ENCODE assay signal across 8 cellular contexts in genomic region chr20:37521091-37521771, GRCh38. TPM values are rescaled to one million over a fixed set of nuclear protein-coding genes. Genes with fewer than 3 reads are reported as not detected.
A peak's percentile ranks its signal among the peaks of the same experiment; 100 is the strongest.
DNase-seq lines count a peak whose midpoint lies in the region; ATAC-seq, FAIRE-seq and TF ChIP-seq lines count a peak whose summit lies in the region.

Gene NNAT, plus strand, starts transcription at chr20:37521250. Its CDS starts 82 bp downstream, at chr20:37521332.

- TF ChIP-seq POLR2A in K562 (conservative IDR thresholded peaks at IDR 0.05), result no peak

- FAIRE-seq in K562 (lab: Jason Lieb, UNC), result no peak

- no peaks in the 10 kb centered on the region; the same call in 1 of the 2 replicates for H4K20me1 ChIP-seq in K562 (replicated peaks; ENCODE audit: control insufficient read depth, insufficient read depth, low read length)

- no peak within 1 kb of the TSS for H3K9ac ChIP-seq in K562 (ENCODE audit: insufficient read depth in 1 of 2, low read depth in 2 of 2, low read length in 2 of 2)

- TF ChIP-seq RAD21 in K562 (CRISPR knock-in tag; conservative IDR thresholded peaks at IDR 0.05 in 1 of 2, IDR thresholded peaks at IDR 0.05 in 1 of 2), result no peak

- H3K27me3 ChIP-seq in K562 (ENCODE audit: control insufficient read depth in 2 of 2, insufficient read depth in 2 of 2, low read length in 2 of 2), result no peaks in the 10 kb centered on the region
- no peaks in the 10 kb centered on the region for H3K27me3 ChIP-seq in lower lobe of right lung (ENCODE audit: low read depth)
- H3K27me3 ChIP-seq in thymus (ENCODE audit: control insufficient read depth, insufficient read depth), result no peaks in the 10 kb centered on the region

- no peaks in the 10 kb centered on the region; the same call in 1 of the 2 replicates for H3K9me3 ChIP-seq in K562 (replicated peaks; ENCODE audit: control insufficient read depth, insufficient read depth, low read depth, low read length)
- no peaks in the 10 kb centered on the region for H3K9me3 ChIP-seq in lower lobe of right lung
- peaks cover 6% of the 10 kb centered on the region for H3K9me3 ChIP-seq in thymus (ENCODE audit: control insufficient read depth)

- peaks cover 35% of the 10 kb centered on the region for H3K79me2 ChIP-seq in K562 (ENCODE audit: control insufficient read depth, insufficient read depth, low read length)

- H3K4me3 ChIP-seq in K562 (no peak within 1 kb of the TSS), lower lobe of right lung (peak within 1 kb of the TSS; percentile 38), thymus (ENCODE audit: low read length) (peak within 1 kb of the TSS; percentile 37), foreskin fibroblast (ENCODE audit: low read depth in 1 of 2, low read length in 2 of 2) (peak within 1 kb of the TSS in 1 of 2 donors; percentile 17)

- no TSS peak for BruUV-seq in K562 (replicated peaks; lab: Mats Ljungman, UMichigan)

- peaks cover 4% of the 10 kb centered on the region for H3K9me1 ChIP-seq in K562 (ENCODE audit: control insufficient read depth, insufficient read depth, low read length)

- H2AFZ ChIP-seq in K562 (ENCODE audit: low read depth, low read length), result no peak within 1 kb of the TSS

- peaks cover 17% of the 10 kb centered on the region in 2 experiments for H3K4me1 ChIP-seq in K562 (replicated peaks in 1 of 2; ENCODE audit: control insufficient read depth in 2 of 2, insufficient read depth in 2 of 2, low read length in 2 of 2)
- peaks cover 85% of the 10 kb centered on the region for H3K4me1 ChIP-seq in lower lobe of right lung
- peaks cover under 1% of the 10 kb centered on the region for H3K4me1 ChIP-seq in thymus (ENCODE audit: control insufficient read depth, insufficient read depth, low read length)

- peaks cover 27% of the 10 kb centered on the region; the same call in 1 of the 3 replicates for H3K36me3 ChIP-seq in K562 (ENCODE audit: control insufficient read depth, insufficient read depth, low read length)
- peaks cover 13% of the 10 kb centered on the region for H3K36me3 ChIP-seq in lower lobe of right lung
- peaks cover 10% of the 10 kb centered on the region for H3K36me3 ChIP-seq in thymus (ENCODE audit: control insufficient read depth, insufficient read depth)

- TF ChIP-seq EP300 in K562 (IDR thresholded peaks at IDR 0.05; ENCODE audit: low read length), result no peak

- ATAC-seq in K562 (no peak), lower lobe of right lung (no peak)

- TF ChIP-seq CTCF in K562 (IDR thresholded peaks at IDR 0.05 in 2 of 3, conservative IDR thresholded peaks at IDR 0.05 in 1 of 3; ENCODE audit: insufficient read depth in 2 of 3, low read depth in 1 of 3, low read length in 3 of 3), result no peak
- no peak for TF ChIP-seq CTCF in lower lobe of right lung (IDR thresholded peaks at IDR 0.05)
- TF ChIP-seq CTCF in foreskin fibroblast (IDR thresholded peaks at IDR 0.05; ENCODE audit: low read depth, low read length), result no peak

- CTCF ChIA-PET in K562 (lab: Yijun Ruan, JAX; ENCODE audit: low intra/inter-chr PET ratio), result no interaction called here

- POLR2A ChIA-PET in K562 (lab: Yijun Ruan, JAX), result no interaction called here

- in situ Hi-C loops in K562 (cut with MboI), result no loop called here

- DNase-seq in activated T-cell treated with anti-CD3 and anti-CD28 coated beads, Interleukin-2, amount 50 U/mL, for 1 hour, result peak; percentile 32
- no peak for DNase-seq in activated T-cell treated with anti-CD3 and anti-CD28 coated beads for 4 hours
- DNase-seq in K562 (ENCODE audit: extremely low read depth in 1 of 4, low spot score in 3 of 4), result peak in 2 of 4 experiments; percentile 59 to 60
- DNase-seq in lower lobe of right lung, result no peak
- no peak for DNase-seq in foreskin fibroblast
- DNase-seq in activated gamma-delta T cell (lab: John Stamatoyannopoulos, UW), result no peak
- no peak for DNase-seq in GDM1 (lab: John Stamatoyannopoulos, UW)

- 95% methylated on average over 17 of the region's 69 CpGs for WGBS in K562 (ENCODE audit: insufficient coverage, low coverage, missing lambda C conversion rate)
- 64% methylated on average over 69 of the region's 69 CpGs for WGBS in thymus

- no peak within 1 kb of the TSS for H3K4me2 ChIP-seq in K562 (ENCODE audit: insufficient read depth, low read length)

- no peak within 1 kb of the TSS for H3K27ac ChIP-seq in K562 (ENCODE audit: extremely low read depth, low read depth, low read length)
- H3K27ac ChIP-seq in lower lobe of right lung, result no peak within 1 kb of the TSS
- H3K27ac ChIP-seq in thymus (ENCODE audit: low read depth), result no peak within 1 kb of the TSS

- intact Hi-C loops in K562 (cut with micrococcal nuclease), result no loop called here
- intact Hi-C loops in lower lobe of right lung (cut with DNase I), result no loop called here

TF ChIP-seq in K562, 482 proteins besides CTCF, POLR2A, EP300 and RAD21 (continues in another document):
- TF ChIP-seq ATF6 (CRISPR knock-in tag; IDR thresholded peaks at IDR 0.05) (no peak), REST (CRISPR knock-in tag; IDR thresholded peaks at IDR 0.05; ENCODE audit: low read depth) (no peak), ZNF740 (CRISPR knock-in tag; IDR thresholded peaks at IDR 0.05) (no peak), ZNF740 (tag; IDR thresholded peaks at IDR 0.05) (no peak), CCNT2 (IDR thresholded peaks at IDR 0.05; ENCODE audit: borderline replicate concordance, extremely low read depth, insufficient read length, low read depth, low read length) (no peak), RBFOX2 (IDR thresholded peaks at IDR 0.05; ENCODE audit: low read depth, low read length) (0 out of 2 replicates have a peak, but pooled peaks have one; percentile 18)

RNA-seq across cellular contexts. Expression of gene NNAT, which starts in this region (rescaled TPM):
- total RNA-seq in K562 (2011; cell fraction: chromatin; rRNA removed; ENCODE audit: low replicate concordance), result not detected in 2 replicates
- total RNA-seq in K562 (2011; cell fraction: nucleolus; rRNA removed), result not detected in 2 replicates
- not detected in 2 replicates for total RNA-seq in K562 (2011; cell fraction: nucleoplasm; rRNA removed)
- not detected in 2 replicates for total RNA-seq in K562 (2014; rRNA removed)
- not detected in 2 replicates for total RNA-seq in K562 (2014; rRNA removed; fragmentation: Illumina TruSeq; extraction: Trizol)
- not detected in 2 replicates for total RNA-seq in K562 (2015; rRNA removed; fragmentation: Illumina TruSeq; extraction: Trizol)
- total RNA-seq in K562 (2021), result 0.13 TPM in 1 of 2 replicates, not detected in the other
- not detected in 2 replicates for polyA plus RNA-seq in K562 (2011; rRNA removed)
- not detected in 2 replicates for polyA plus RNA-seq in K562 (2011; cell fraction: cytosol; rRNA removed)
- not detected in 2 replicates for polyA plus RNA-seq in K562 (2011; cell fraction: nucleus; rRNA removed)
- polyA plus RNA-seq in K562 (2012), result 0.34 and 0.64 TPM in 2 replicates
- not detected in 2 replicates for polyA plus RNA-seq in K562 (2014; fragmentation: Illumina TruSeq; extraction: Trizol)
- not detected for polyA plus RNA-seq in K562 (2014; fragmentation: Nextera tagmentation; extraction: Ambion mirVana)
- polyA plus RNA-seq in K562 (2014; rRNA removed), result not detected in 2 replicates
- polyA minus RNA-seq in K562 (2011; rRNA and poly(A)+ RNA removed), result not detected in 2 replicates
- not detected in 2 replicates for polyA minus RNA-seq in K562 (2011; cell fraction: cytosol; rRNA and poly(A)+ RNA removed)
- polyA minus RNA-seq in K562 (2011; cell fraction: nucleus; rRNA and poly(A)+ RNA removed), result not detected in 2 replicates
- total RNA-seq in lower lobe of right lung, result 0.83 TPM
- polyA plus RNA-seq in thymus, result 16.1 TPM

Comparison
In these comparisons a context has a peak if more than half of its experiments do, and no peak if none do; other contexts are left out.
1. RNA of gene NNAT (polyA plus RNA-seq): 16.1 TPM in thymus (single experiment); 0.34 to 0.64 TPM in K562; every median in the first group is over 10 times any median in the second.